1 cellular context compared by ENCODE assay signal in genomic region chr12:123924539-123924938, GRCh38.
TF ChIP-seq lines count a peak whose summit lies in the region.

No MANE protein-coding gene starts in this region.

TF ChIP-seq in HEK293, 187 proteins besides CTCF, POLR2A, EP300 and RAD21:
- TF ChIP-seq EGR2 (tag by site-specific recombination; IDR thresholded peaks at IDR 0.05; ENCODE audit: low read depth) (peak; percentile 78), ZFHX2 (tag by site-specific recombination; conservative IDR thresholded peaks at IDR 0.05) (peak; percentile 68), ZFP37 (tag by site-specific recombination; IDR thresholded peaks at IDR 0.05) (no peak), ZNF394 (tag by site-specific recombination; IDR thresholded peaks at IDR 0.05; ENCODE audit: borderline replicate concordance) (no peak), ZNF791 (tag by site-specific recombination; IDR thresholded peaks at IDR 0.05) (no peak)
